Comparison of ENCODE assay signal across 25 cellular contexts in the genomic region with DNA sequence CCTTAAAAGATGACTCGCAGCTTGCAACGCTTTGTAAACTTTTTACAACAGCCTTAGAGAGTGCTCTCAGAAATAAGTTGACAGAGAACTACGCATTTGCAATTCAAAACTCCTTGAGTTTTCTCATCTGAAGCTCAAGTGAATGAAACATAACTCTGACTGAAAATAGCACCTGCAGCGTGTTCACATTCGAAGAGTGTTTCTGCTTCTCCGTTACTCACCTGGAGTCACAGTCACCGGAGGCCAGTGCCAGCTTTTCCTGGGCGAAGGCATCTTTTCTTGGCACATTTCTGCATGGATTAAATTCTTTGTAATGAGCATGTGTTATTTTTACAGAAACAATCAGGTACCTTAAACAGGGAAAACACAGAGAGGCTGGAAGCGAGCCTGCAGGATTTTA. TPM values are rescaled to one million over a fixed set of nuclear protein-coding genes. Genes with fewer than 3 reads are reported as not detected.
"Had no signal": no experiment of that assay in that cellular context is flagged by ENCODE, and none has a peak within 500 bp of the region (broad histone marks: within the 10 kb centered on the region; RNA-seq: fewer than 3 reads in every experiment).

No MANE protein-coding gene starts in this region.

- H3K36me3 ChIP-seq: left ventricle myocardium inferior, neural progenitor cell, neutrophil, sigmoid colon, spleen, suprapubic skin, thoracic aorta, tibial nerve, vagina had no signal

- DNase-seq: left colon; left ventricle myocardium inferior; naive B cell; natural killer cell; nephron progenitor cell; occipital lobe; psoas muscle; small intestine; stimulated activated CD4-positive, alpha-beta T cell treated with anti-CD3 and anti-CD28 coated beads, Interleukin-4, amount 100 ng/mL, for 24 hours; stimulated activated naive CD4-positive, alpha-beta T cell had no signal

- H3K4me1 ChIP-seq: left ventricle myocardium inferior, neural progenitor cell, parathyroid adenoma, psoas muscle, spleen, suprapubic skin, tibial nerve had no signal

- H3K4me3 ChIP-seq: left ventricle myocardium inferior, lung, neural progenitor cell, psoas muscle, sigmoid colon, spleen, suprapubic skin, thoracic aorta, tibial nerve, vagina had no signal

- FAIRE-seq: keratinocyte, small intestine had no signal

- ATAC-seq: left colon; natural killer cell; psoas muscle; stimulated activated effector memory CD8-positive, alpha-beta T cell treated with anti-CD3 and anti-CD28 coated beads, Interleukin-12 subunit alpha, Interleukin-12 subunit beta, amount 100 ng/mL, for 72 hours had no signal

- H3K9ac ChIP-seq: neural progenitor cell, parathyroid adenoma had no signal

- H3K9me3 ChIP-seq: left ventricle myocardium inferior, neutrophil, psoas muscle, sigmoid colon, spleen, suprapubic skin, thoracic aorta, tibial nerve, vagina had no signal

- H3K27ac ChIP-seq: left ventricle myocardium inferior, neural progenitor cell, neutrophil, parathyroid adenoma, psoas muscle, sigmoid colon, spleen, suprapubic skin, thoracic aorta, tibial nerve, vagina had no signal

RNA-seq across cellular contexts. Expression of a gene that starts 56.0 kb away (rescaled TPM):
- total RNA-seq: left ventricle myocardium inferior, natural killer cell, osteocyte, posterior vena cava, psoas muscle, subcutaneous adipose tissue, suprapubic skin had no signal
- polyA plus RNA-seq: keratinocyte had no signal
